Comparison of ENCODE assay signal across 8 cellular contexts in the genomic region with DNA sequence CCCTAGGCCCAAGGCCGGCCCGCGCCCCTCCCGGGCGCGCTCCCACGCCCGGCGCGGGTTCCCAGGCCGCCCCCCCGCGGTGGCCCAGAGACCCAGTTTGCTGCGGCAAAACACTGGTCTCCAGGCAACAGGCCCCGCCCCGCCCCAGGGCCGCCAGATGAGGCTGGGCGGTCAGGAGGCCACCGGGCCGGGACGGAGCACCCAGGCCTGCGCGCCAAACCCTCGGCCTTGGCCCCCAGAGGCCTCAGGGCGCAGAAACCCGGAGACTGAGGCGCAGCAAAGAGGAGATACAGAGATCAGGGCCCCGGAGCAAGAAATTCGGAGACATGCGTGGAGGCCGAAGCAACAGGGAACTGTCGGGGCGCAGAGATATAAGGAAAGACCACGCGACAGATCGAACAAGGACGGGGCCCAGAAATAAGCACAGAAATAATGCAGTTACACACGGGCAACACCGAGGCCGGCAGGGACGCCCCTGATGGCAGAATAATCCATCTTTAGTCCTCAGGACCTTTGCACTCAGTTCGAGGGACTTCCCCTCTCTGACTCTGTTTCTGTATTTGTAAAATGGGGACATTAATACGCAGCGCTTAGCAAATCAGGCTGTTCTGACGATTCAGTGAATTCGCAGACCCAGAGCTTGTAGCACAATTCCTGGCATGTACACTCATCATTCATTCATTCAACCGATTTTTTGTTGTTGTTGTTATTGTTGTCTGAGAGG. TPM values are rescaled to one million over a fixed set of nuclear protein-coding genes. Genes with fewer than 3 reads are reported as not detected.
A peak's percentile ranks its signal among the peaks of the same experiment; 100 is the strongest.
DNase-seq lines count a peak whose midpoint lies in the region; ATAC-seq, FAIRE-seq and TF ChIP-seq lines count a peak whose summit lies in the region.

No MANE protein-coding gene starts in this region.

- no peaks in the 10 kb centered on the region for H3K79me1 ChIP-seq in H1 (ENCODE audit: low read depth, low read length)

- 0 out of 2 replicates have a peak overlapping the region, but pooled peaks have one; percentile 35 for H2BK5ac ChIP-seq in H1 (ENCODE audit: low read depth, low read length)

- POLR2A ChIA-PET in H1 (lab: Charles Lee; ENCODE audit: partially characterized antibody), result interaction anchor here (0.6 to 1.9 kb wide), 9 partner anchors 9 to 195 kb away, joined by 3 to 12 read pairs (median 4); a partner anchor contains a TSS

- no peak overlapping the region for H2BK15ac ChIP-seq in H1 (ENCODE audit: low read length)

- H3K23me2 ChIP-seq in H1 (ENCODE audit: low read depth, low read length), result peaks cover 12% of the 10 kb centered on the region

- H3K4me2 ChIP-seq in H1 (ENCODE audit: insufficient read depth in 1 of 2, low read depth in 2 of 2, low read length in 2 of 2), result peak overlapping the region; percentile 77 to 97

- H4K20me1 ChIP-seq in H1 (replicated peaks in 1 of 2; ENCODE audit: control insufficient read depth in 1 of 2, insufficient read depth in 2 of 2, low read length in 2 of 2), result no peaks in the 10 kb centered on the region

- peak in 1 of 2 experiments; percentile 88; a peak in 1 of 3 replicates for TF ChIP-seq EP300 in H1 (IDR thresholded peaks at IDR 0.05; ENCODE audit: borderline replicate concordance in 1 of 2, low read depth in 2 of 2, low read length in 2 of 2)

- H3K18ac ChIP-seq in H1 (ENCODE audit: extremely low read depth, low read length), result peak overlapping the region; percentile 48

- H3K9ac ChIP-seq in H1 (replicated peaks in 1 of 4; ENCODE audit: extremely low read depth in 1 of 4, low read depth in 3 of 4, low read length in 3 of 4), result peak overlapping the region in 2 of 4 experiments; percentile 67 to 74; a peak in 4 of 7 replicates

- no peaks in the 10 kb centered on the region for H3K79me2 ChIP-seq in H1 (ENCODE audit: control insufficient read depth in 1 of 2, insufficient read depth in 2 of 2, low read length in 2 of 2)

- H3K56ac ChIP-seq in H1 (replicated peaks; ENCODE audit: insufficient read length, low read depth, low read length), result no peak overlapping the region

- no peak for TF ChIP-seq CTCF in H1 (IDR thresholded peaks at IDR 0.05; ENCODE audit: control extremely low read depth in 1 of 3, insufficient read depth in 1 of 3, low read depth in 1 of 3, low read length in 3 of 3)

- no peak overlapping the region for H4K91ac ChIP-seq in H1 (replicated peaks; ENCODE audit: insufficient read length, low read length)

- no peaks in the 10 kb centered on the region for H3K36me3 ChIP-seq in H1 (ENCODE audit: control insufficient read depth in 2 of 4, insufficient read depth in 4 of 4, low read length in 3 of 4)

- H3K4me1 ChIP-seq in H1 (replicated peaks in 1 of 4; ENCODE audit: control insufficient read depth in 3 of 4, insufficient read depth in 4 of 4, low read length in 3 of 4), result peaks cover 6 to 17% (median 11%) of the 10 kb centered on the region in 4 experiments

- WGBS in H1 (ENCODE audit: extremely low coverage in 1 of 2, insufficient coverage in 1 of 2, insufficient read length in 1 of 2, insufficient replicate concordance in 2 of 2, low coverage in 1 of 2, low lambda C conversion rate in 2 of 2, missing lambda C conversion rate in 1 of 2), 2 experiments, result 25% methylated on average over 33 of the region's 47 CpGs; no CpG with 5 or more reads in 1 of the 2 experiments

- CTCF ChIA-PET in H1 (lab: Charles Lee; ENCODE audit: partially characterized antibody), result interaction anchor here (1.0 to 6.3 kb wide), 6 partner anchors 13 to 41 kb away, joined by 4 to 145 read pairs (median 20); a partner anchor contains a TSS

- peak overlapping the region; percentile 79 for H2AFZ ChIP-seq in H1 (ENCODE audit: low read length)

- H3K23ac ChIP-seq in H1 (ENCODE audit: insufficient read length), result no peak overlapping the region

- H2AK5ac ChIP-seq in H1 (ENCODE audit: low read depth, low read length), result peak overlapping the region; percentile 82; the same call in 1 of the 2 replicates

- no peaks in the 10 kb centered on the region for H3K9me3 ChIP-seq in H1 (ENCODE audit: insufficient read depth in 2 of 2, low read depth in 1 of 2, low read length in 1 of 2)

- peak; percentile 39 for ATAC-seq in HG02610 (IDR thresholded peaks at IDR 0.05; ENCODE audit: unreplicated experiment)

- peak overlapping the region; percentile 38 to 72 (median 50); a peak in 7 of 8 replicates for H3K4me3 ChIP-seq in H1 (ENCODE audit: extremely low read depth in 1 of 4, insufficient read depth in 2 of 4, low read depth in 3 of 4, low read length in 4 of 4)

- DNase-seq in G401 (ENCODE audit: low spot score) (peak; percentile 72), NCI-H82 (lab: John Stamatoyannopoulos, UW) (peak; percentile 89), H1 (ENCODE audit: low read depth in 1 of 2, low spot score in 2 of 2) (peak in 1 of 2 experiments; percentile 96), medulla oblongata (ENCODE audit: extremely low spot score) (peak; percentile 93), NCI-H2107 treated with DMSO at 0.1 percent for 48 hours (lab: John Stamatoyannopoulos, UW; ENCODE audit: unreplicated experiment) (no peak)
- peak; percentile 86 for DNase-seq in activated CD8-positive, alpha-beta memory T cell treated with anti-CD3 and anti-CD28 coated beads for 24 hours
- DNase-seq in stimulated activated CD8-positive, alpha-beta memory T cell treated with anti-CD3 and anti-CD28 coated beads, Interleukin-15, amount 100 ng/mL, for 4 hours (ENCODE audit: low read depth in 2 of 2), result peak; percentile 55 to 64

- no peak overlapping the region for H2BK20ac ChIP-seq in H1 (ENCODE audit: low read length)

- no peak for FAIRE-seq in H1 (lab: Jason Lieb, UNC)

- peaks cover 0 to 5% (median 3%) of the 10 kb centered on the region in 4 experiments; a peak in 5 of 7 replicates for H3K27me3 ChIP-seq in H1 (replicated peaks in 1 of 4; ENCODE audit: control insufficient read depth in 3 of 4, extremely low read depth in 1 of 4, insufficient read depth in 3 of 4, low read length in 3 of 4)

- in situ Hi-C loops in G401 (cut with HindIII; ENCODE audit: low sequenced_read_pairs), result no loop called here

- peak overlapping the region; percentile 69; the same call in 1 of the 2 replicates for H4K8ac ChIP-seq in H1 (ENCODE audit: extremely low read depth, insufficient read depth, low read length)

- no peak; a peak in 1 of 3 replicates for TF ChIP-seq POLR2A in H1 (IDR thresholded peaks at IDR 0.05; ENCODE audit: control extremely low read depth in 1 of 2, low read depth in 2 of 2, low read length in 2 of 2)

- no peak overlapping the region for H4K5ac ChIP-seq in H1 (ENCODE audit: insufficient read length, low read depth, low read length)

- peak overlapping the region; percentile 98; the same call in 1 of the 2 replicates for H2BK12ac ChIP-seq in H1 (ENCODE audit: low read depth, low read length)

- no peak for TF ChIP-seq RAD21 in H1 (IDR thresholded peaks at IDR 0.05 in 1 of 2, conservative IDR thresholded peaks at IDR 0.05 in 1 of 2; ENCODE audit: low read depth in 2 of 2, low read length in 2 of 2)

- no peak overlapping the region for H3K14ac ChIP-seq in H1 (ENCODE audit: insufficient read length)

- no peak overlapping the region for H3K4ac ChIP-seq in H1 (replicated peaks; ENCODE audit: insufficient read length, low read depth, low read length)

- H2BK120ac ChIP-seq in H1 (replicated peaks; ENCODE audit: low read depth, low read length), result no peak overlapping the region

- peak overlapping the region; percentile 32; the same call in 1 of the 2 replicates for H3K27ac ChIP-seq in H1 (ENCODE audit: low read depth, low read length)

RNA-seq across cellular contexts. Expression of a gene that starts 20.8 kb away (rescaled TPM):
- total RNA-seq in G401 (2014; rRNA removed; shearing (Covaris generic)), result 115 and 130 TPM in 2 replicates
- total RNA-seq in H1 (2021; fragmentation: NEBNext Ultra II Directional; extraction: Animal tissue kit (Norgen Biotek cat#: 25700)), result 44.7 and 46.4 TPM in 2 replicates
- polyA plus RNA-seq in H1 (2011; rRNA removed), result 94.2 and 112 TPM in 2 replicates
- polyA plus RNA-seq in H1 (2011; cell fraction: cytosol; rRNA removed), result 73.6 TPM
- 104 TPM for polyA plus RNA-seq in H1 (2011; cell fraction: nucleus; rRNA removed)
- 44.6 to 60.9 TPM (median 54.2 TPM) in 4 replicates for polyA plus RNA-seq in H1 (2012, experiment 1 of 2)
- polyA plus RNA-seq in H1 (2012, experiment 2 of 2), result 246 TPM
- 51.0 TPM for polyA plus RNA-seq in H1 (2013, experiment 1 of 2)
- polyA plus RNA-seq in H1 (2013, experiment 2 of 2), result 52.4 TPM
- polyA minus RNA-seq in H1 (2011; rRNA and poly(A)+ RNA removed), result 32.3 and 35.8 TPM in 2 replicates
- 33.8 TPM for polyA minus RNA-seq in H1 (2011; cell fraction: cytosol; rRNA and poly(A)+ RNA removed)
- polyA minus RNA-seq in H1 (2011; cell fraction: nucleus; rRNA and poly(A)+ RNA removed), result 31.2 TPM

RNA-seq across cellular contexts. Expression of a gene that starts 23.3 kb away (rescaled TPM):
- total RNA-seq in G401 (2014; rRNA removed; shearing (Covaris generic)), result 0.31 and 1.5 TPM in 2 replicates
- total RNA-seq in H1 (2021; fragmentation: NEBNext Ultra II Directional; extraction: Animal tissue kit (Norgen Biotek cat#: 25700)), result 1.3 and 2.7 TPM in 2 replicates
- polyA plus RNA-seq in H1 (2011; rRNA removed), result 0.44 and 1.2 TPM in 2 replicates
- 0.32 TPM for polyA plus RNA-seq in H1 (2011; cell fraction: cytosol; rRNA removed)
- 5.2 TPM for polyA plus RNA-seq in H1 (2011; cell fraction: nucleus; rRNA removed)
- polyA plus RNA-seq in H1 (2012, experiment 1 of 2), result 1.1 to 4.3 TPM (median 2.6 TPM) in 4 replicates
- 2.4 TPM for polyA plus RNA-seq in H1 (2012, experiment 2 of 2)
- polyA plus RNA-seq in H1 (2013, experiment 1 of 2), result 0.85 TPM
- 0.79 TPM for polyA plus RNA-seq in H1 (2013, experiment 2 of 2)
- polyA minus RNA-seq in H1 (2011; rRNA and poly(A)+ RNA removed), result 2.8 and 6.9 TPM in 2 replicates
- 1.5 TPM for polyA minus RNA-seq in H1 (2011; cell fraction: cytosol; rRNA and poly(A)+ RNA removed)
- 39.4 TPM for polyA minus RNA-seq in H1 (2011; cell fraction: nucleus; rRNA and poly(A)+ RNA removed)

RNA-seq across cellular contexts. Expression of a gene that starts 38.0 kb away (rescaled TPM):
- 28.4 and 32.3 TPM in 2 replicates for total RNA-seq in G401 (2014; rRNA removed; shearing (Covaris generic))
- 34.8 and 38.0 TPM in 2 replicates for total RNA-seq in H1 (2021; fragmentation: NEBNext Ultra II Directional; extraction: Animal tissue kit (Norgen Biotek cat#: 25700))
- polyA plus RNA-seq in H1 (2011; rRNA removed), result 16.8 and 18.4 TPM in 2 replicates
- 16.6 TPM for polyA plus RNA-seq in H1 (2011; cell fraction: cytosol; rRNA removed)
- polyA plus RNA-seq in H1 (2011; cell fraction: nucleus; rRNA removed), result 10.3 TPM
- polyA plus RNA-seq in H1 (2012, experiment 1 of 2), result 20.0 to 27.9 TPM (median 23.6 TPM) in 4 replicates
- polyA plus RNA-seq in H1 (2012, experiment 2 of 2), result 18.3 TPM
- 42.2 TPM for polyA plus RNA-seq in H1 (2013, experiment 1 of 2)
- polyA plus RNA-seq in H1 (2013, experiment 2 of 2), result 43.6 TPM
- polyA minus RNA-seq in H1 (2011; rRNA and poly(A)+ RNA removed), result 8.2 and 8.3 TPM in 2 replicates
- polyA minus RNA-seq in H1 (2011; cell fraction: cytosol; rRNA and poly(A)+ RNA removed), result 21.5 TPM
- 14.5 TPM for polyA minus RNA-seq in H1 (2011; cell fraction: nucleus; rRNA and poly(A)+ RNA removed)

RNA-seq across cellular contexts. Expression of a gene that starts 39.6 kb away (rescaled TPM):
- total RNA-seq in G401 (2014; rRNA removed; shearing (Covaris generic)), result 3.6 and 21.0 TPM in 2 replicates
- total RNA-seq in H1 (2021; fragmentation: NEBNext Ultra II Directional; extraction: Animal tissue kit (Norgen Biotek cat#: 25700)), result 15.3 and 18.4 TPM in 2 replicates
- 9.1 and 20.4 TPM in 2 replicates for polyA plus RNA-seq in H1 (2011; rRNA removed)
- polyA plus RNA-seq in H1 (2011; cell fraction: cytosol; rRNA removed), result 12.5 TPM
- 39.1 TPM for polyA plus RNA-seq in H1 (2011; cell fraction: nucleus; rRNA removed)
- polyA plus RNA-seq in H1 (2012, experiment 1 of 2), result 25.0 to 32.4 TPM (median 29.9 TPM) in 4 replicates
- polyA plus RNA-seq in H1 (2012, experiment 2 of 2), result 28.1 TPM
- 35.0 TPM for polyA plus RNA-seq in H1 (2013, experiment 1 of 2)
- 27.2 TPM for polyA plus RNA-seq in H1 (2013, experiment 2 of 2)
- 4.3 and 7.5 TPM in 2 replicates for polyA minus RNA-seq in H1 (2011; rRNA and poly(A)+ RNA removed)
- 19.8 TPM for polyA minus RNA-seq in H1 (2011; cell fraction: cytosol; rRNA and poly(A)+ RNA removed)
- 12.2 TPM for polyA minus RNA-seq in H1 (2011; cell fraction: nucleus; rRNA and poly(A)+ RNA removed)

RNA-seq across cellular contexts. Expression of a gene that starts 52.4 kb away (rescaled TPM):
- total RNA-seq in G401 (2014; rRNA removed; shearing (Covaris generic)), result 17.0 and 22.0 TPM in 2 replicates
- total RNA-seq in H1 (2021; fragmentation: NEBNext Ultra II Directional; extraction: Animal tissue kit (Norgen Biotek cat#: 25700)), result 21.1 and 21.6 TPM in 2 replicates
- polyA plus RNA-seq in H1 (2011; rRNA removed), result 21.0 and 33.5 TPM in 2 replicates
- polyA plus RNA-seq in H1 (2011; cell fraction: cytosol; rRNA removed), result 19.9 TPM
- 19.7 TPM for polyA plus RNA-seq in H1 (2011; cell fraction: nucleus; rRNA removed)
- 19.1 to 26.5 TPM (median 23.9 TPM) in 4 replicates for polyA plus RNA-seq in H1 (2012, experiment 1 of 2)
- polyA plus RNA-seq in H1 (2012, experiment 2 of 2), result 24.8 TPM
- 32.6 TPM for polyA plus RNA-seq in H1 (2013, experiment 1 of 2)
- polyA plus RNA-seq in H1 (2013, experiment 2 of 2), result 36.9 TPM
- 9.5 and 14.4 TPM in 2 replicates for polyA minus RNA-seq in H1 (2011; rRNA and poly(A)+ RNA removed)
- 8.3 TPM for polyA minus RNA-seq in H1 (2011; cell fraction: cytosol; rRNA and poly(A)+ RNA removed)
- polyA minus RNA-seq in H1 (2011; cell fraction: nucleus; rRNA and poly(A)+ RNA removed), result 9.9 TPM
